ENCODE assay signal across 11 cellular contexts in genomic region chr7:115066050-115066449, GRCh38.
A peak's percentile ranks its signal among the peaks of the same experiment; 100 is the strongest.
DNase-seq lines count a peak whose midpoint lies in the region; ATAC-seq and TF ChIP-seq lines count a peak whose summit lies in the region.
"Had no signal": no experiment of that assay in that cellular context is flagged by ENCODE, and none has a peak within 500 bp of the region (broad histone marks: within the 10 kb centered on the region; RNA-seq: fewer than 3 reads in every experiment).

No MANE protein-coding gene starts in this region.

- DNase-seq in NCI-H1436 treated with DMSO at 0.1 percent for 48 hours (lab: John Stamatoyannopoulos, UW) (no peak), C1 segment of cervical spinal cord (lab: John Stamatoyannopoulos, UW) (no peak), pons (ENCODE audit: low spot score) (no peak)
- no peak for DNase-seq in activated CD4-positive, alpha-beta T cell treated with anti-CD3 and anti-CD28 coated beads, Interleukin-2, amount 50 U/mL, for 48 hours
- DNase-seq: activated CD8-positive, alpha-beta memory T cell treated with anti-CD3 and anti-CD28 coated beads, Interleukin-2, amount 50 U/mL, for 4 hours; left lung; NCI-H774 had no signal

- no peak for TF ChIP-seq EP300 in gastroesophageal sphincter (IDR thresholded peaks at IDR 0.05)

- WGBS in gastroesophageal sphincter (ENCODE audit: low coverage in 1 of 2), 2 donors = 93 to 100% methylated on average over 1 to 2 of the region's 2 CpGs

- no peak for TF ChIP-seq CTCF in gastroesophageal sphincter (IDR thresholded peaks at IDR 0.05)

- H3K36me3 ChIP-seq in gastroesophageal sphincter = no peaks in the 10 kb centered on the region
- H3K36me3 ChIP-seq: left lung had no signal

- H3K27me3 ChIP-seq in gastroesophageal sphincter = no peaks in the 10 kb centered on the region
- H3K27me3 ChIP-seq: left lung had no signal

- ATAC-seq in GM18858 (IDR thresholded peaks at IDR 0.05; ENCODE audit: unreplicated experiment) (peak; percentile 61), GM21576 (IDR thresholded peaks at IDR 0.05; ENCODE audit: unreplicated experiment) (peak; percentile 63), HG03159 (IDR thresholded peaks at IDR 0.05; ENCODE audit: unreplicated experiment) (peak; percentile 48), gastroesophageal sphincter (peak; percentile 46)
- ATAC-seq: left lung had no signal

- TF ChIP-seq POLR2A in gastroesophageal sphincter (IDR thresholded peaks at IDR 0.05) = no peak

- H3K9me3 ChIP-seq in gastroesophageal sphincter = no peaks in the 10 kb centered on the region
- H3K9me3 ChIP-seq: left lung had no signal

- H3K27ac ChIP-seq in gastroesophageal sphincter = no peak overlapping the region
- H3K27ac ChIP-seq: left lung had no signal

- H3K4me1 ChIP-seq in gastroesophageal sphincter = no peaks in the 10 kb centered on the region
- H3K4me1 ChIP-seq: left lung had no signal

- no peak overlapping the region for H3K4me3 ChIP-seq in gastroesophageal sphincter
- H3K4me3 ChIP-seq: left lung had no signal
